ENCODE assay signal across 35 cellular contexts in the genomic region with DNA sequence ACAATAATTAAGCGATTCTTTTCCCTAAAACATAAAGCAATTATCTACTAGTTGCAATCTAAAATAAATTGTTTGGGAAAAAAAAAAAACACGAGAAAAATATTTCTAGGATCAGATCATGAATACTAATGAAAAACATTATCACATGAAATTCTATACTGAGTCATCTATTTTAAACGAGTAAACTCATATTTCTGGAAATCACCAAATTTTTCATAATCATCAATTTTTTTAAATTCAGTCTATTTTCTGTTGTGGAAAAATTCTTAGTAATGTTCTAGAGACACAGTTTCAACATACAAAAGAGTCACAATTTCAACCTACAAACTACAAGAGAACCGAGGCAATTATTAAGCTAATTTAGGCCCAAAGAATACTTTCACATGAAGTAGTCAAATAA.
"Had no signal": no experiment of that assay in that cellular context is flagged by ENCODE, and none has a peak within 500 bp of the region (broad histone marks: within the 10 kb centered on the region; RNA-seq: fewer than 3 reads in every experiment).

No MANE protein-coding gene starts in this region.

- H3K4me3 ChIP-seq: MG63 had no signal

- DNase-seq: Kasumi-1, MG63, MM.1S, MV-4-11, NCI-H1048, NCI-H1092, NCI-H1092 treated with DMSO at 0.1 percent for 48 hours, NCI-H1105, NCI-H1105 treated with DMSO at 0.1 percent for 48 hours, NCI-H1417, NCI-H1417 treated with DMSO at 0.1 percent for 48 hours, NCI-H1436, NCI-H1436 treated with DMSO at 0.1 percent for 48 hours, NCI-H146, NCI-H1694, NCI-H1694 treated with DMSO at 0.1 percent for 48 hours, NCI-H187, NCI-H187 treated with DMSO at 0.1 percent for 48 hours, NCI-H1930, NCI-H2029, NCI-H2029 treated with DMSO at 0.1 percent for 48 hours, NCI-H2081, NCI-H2081 treated with DMSO at 0.1 percent for 48 hours, NCI-H2107, NCI-H2171, NCI-H2171 treated with DMSO at 0.1 percent for 48 hours, NCI-H2227 treated with DMSO at 0.1 percent for 48 hours, NCI-H226, NCI-H345, NCI-H446, NCI-H446 treated with DMSO at 0.1 percent for 48 hours, NCI-H510A, NCI-H510A treated with DMSO at 0.1 percent for 48 hours, NCI-H524, NCI-H524 treated with DMSO at 0.1 percent for 48 hours had no signal

- H3K9me3 ChIP-seq: MG63 had no signal

- H3K36me3 ChIP-seq: MG63 had no signal

- H3K27me3 ChIP-seq: MG63 had no signal
